Comparison of ENCODE assay signal across 1 cellular context in the genomic region with DNA sequence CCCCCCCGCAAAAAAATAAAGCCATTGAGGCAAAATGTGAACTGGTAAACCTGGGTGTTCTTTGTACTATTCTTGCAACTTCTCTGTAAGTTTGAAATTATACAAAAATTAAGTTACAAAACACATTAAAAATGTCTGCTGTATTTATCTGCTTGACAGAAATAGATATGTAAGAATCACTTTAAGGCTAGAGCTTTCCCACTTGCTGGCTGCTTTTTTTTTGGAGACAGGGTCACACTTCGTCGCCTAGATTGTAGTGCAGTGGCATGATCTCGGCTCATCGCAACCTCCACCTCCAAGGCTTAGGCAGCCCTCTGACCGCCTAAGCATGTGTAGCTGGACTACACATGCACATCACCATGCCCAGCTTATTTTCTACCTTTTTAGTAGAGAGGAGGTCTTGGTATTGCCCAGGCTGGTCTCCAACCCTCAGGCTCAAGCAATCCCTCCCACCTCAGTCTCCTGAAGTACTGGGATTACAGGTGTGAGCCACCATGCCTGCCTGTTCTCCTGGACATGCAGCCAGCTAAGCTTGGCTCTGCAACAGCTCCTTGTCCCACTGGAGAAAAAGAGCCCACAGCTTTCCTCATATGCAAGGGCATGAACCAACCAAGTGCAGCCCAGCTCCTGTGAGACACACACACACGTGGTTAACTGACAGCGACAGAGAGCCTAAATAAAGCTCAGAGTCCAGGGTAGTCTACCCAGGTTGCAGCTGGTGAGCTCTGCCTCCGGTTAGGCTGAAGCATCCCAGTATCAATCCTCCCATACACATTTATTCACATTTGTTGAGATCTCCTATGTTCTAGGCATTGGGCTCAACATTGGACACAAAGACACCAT.
TF ChIP-seq lines count a peak whose summit lies in the region.

No MANE protein-coding gene starts in this region.

TF ChIP-seq in H1, 55 proteins besides CTCF, POLR2A, EP300 and RAD21 (continued from another document):
- TF ChIP-seq RBBP5 (IDR thresholded peaks at IDR 0.05; ENCODE audit: borderline replicate concordance, low read depth, low read length), result no peak
- TF ChIP-seq POLR2AphosphoS5 (IDR thresholded peaks at IDR 0.05; ENCODE audit: low read depth, low read length), result peak; percentile 76
- peak; percentile 38; the same call in 1 of the 2 replicates for TF ChIP-seq CHD2 (IDR thresholded peaks at IDR 0.05; ENCODE audit: low read length)
- no peak for TF ChIP-seq TBP (IDR thresholded peaks at IDR 0.05; ENCODE audit: low read depth, low read length)
- no peak for TF ChIP-seq RXRA (IDR thresholded peaks at IDR 0.05; ENCODE audit: insufficient read depth, low read depth, low read length)
- TF ChIP-seq TAF7 (optimal IDR thresholded peaks at IDR 0.05; ENCODE audit: borderline replicate concordance, low read depth, low read length), result peak; percentile 15
- TF ChIP-seq ATF2 (IDR thresholded peaks at IDR 0.05; ENCODE audit: low read length), result peak; percentile 54; the same call in 1 of the 2 replicates
- no peak for TF ChIP-seq NRF1 (IDR thresholded peaks at IDR 0.05; ENCODE audit: low read depth, low read length)
- TF ChIP-seq BCL11A (IDR thresholded peaks at IDR 0.05; ENCODE audit: low read depth in 2 of 2, low read length in 2 of 2), result no peak
- no peak for TF ChIP-seq TEAD4 (IDR thresholded peaks at IDR 0.05; ENCODE audit: low read depth, low read length)
